ENCODE assay signal across 22 cellular contexts in the genomic region with DNA sequence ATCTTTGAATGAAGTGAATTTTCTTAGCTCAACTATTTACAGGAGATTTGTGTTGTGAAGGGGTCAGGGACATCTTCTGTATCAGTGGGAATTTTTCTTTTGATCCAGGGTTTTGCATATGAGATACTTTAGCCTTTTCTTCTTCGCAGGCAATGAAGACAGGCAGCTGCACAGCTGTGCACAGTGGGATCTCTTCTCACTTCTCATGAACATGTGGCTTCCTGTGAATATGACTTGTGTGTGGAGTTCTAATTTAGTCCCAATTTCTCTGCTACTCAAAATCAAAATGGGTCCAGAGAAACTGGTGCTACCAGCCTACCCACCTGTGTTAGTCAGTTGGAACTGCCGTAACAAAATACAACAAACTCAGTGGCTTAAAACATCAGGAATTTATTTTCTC. TPM values are rescaled to one million over a fixed set of nuclear protein-coding genes. Genes with fewer than 3 reads are reported as not detected.
DNase-seq lines count a peak whose midpoint lies in the region; ATAC-seq and TF ChIP-seq lines count a peak whose summit lies in the region.
"Had no signal": no experiment of that assay in that cellular context is flagged by ENCODE, and none has a peak within 500 bp of the region (broad histone marks: within the 10 kb centered on the region; RNA-seq: fewer than 3 reads in every experiment).

No MANE protein-coding gene starts in this region.

- peaks cover 6% of the 10 kb centered on the region; the same call in 1 of the 2 replicates for H3K4me1 ChIP-seq in IMR-90 (ENCODE audit: control insufficient read depth, insufficient read depth, low read length)
- H3K4me1 ChIP-seq in gastroesophageal sphincter = no peaks in the 10 kb centered on the region
- H3K4me1 ChIP-seq: body of pancreas, Peyer's patch had no signal

- no CpG with 5 or more reads among the region's 2 CpGs for WGBS in IMR-90 (ENCODE audit: extremely low coverage in 2 of 2, insufficient read length in 1 of 2), 2 experiments
- WGBS in gastroesophageal sphincter (ENCODE audit: low coverage in 1 of 2), 2 donors = 94 to 100% methylated on average over 2 of the region's 2 CpGs

- ATAC-seq in IMR-90 (ENCODE audit: low read depth) = no peak
- no peak for ATAC-seq in stimulated activated naive CD8-positive, alpha-beta T cell treated with anti-CD3 and anti-CD28 coated beads, Interleukin-15, amount 100 ng/mL, for 72 hours
- no peak for ATAC-seq in gastroesophageal sphincter
- ATAC-seq: body of pancreas, T-cell had no signal

- H3K4me3 Mint-ChIP-seq in dendritic cell treated with granulocyte-macrophage colony-stimulating factor and Interleukin-4, amounts not matched to agents 40 ng/mL and 50 ng/mL, for 4 days = no peak overlapping the region
- no peak overlapping the region for H3K4me3 Mint-ChIP-seq in type B pancreatic cell
- no peak overlapping the region for H3K4me3 Mint-ChIP-seq in stimulated activated naive CD8-positive, alpha-beta T cell treated with anti-CD3 and anti-CD28 coated beads, Interleukin-15, amount 100 ng/mL, for 72 hours
- H3K4me3 Mint-ChIP-seq: T-cell had no signal

- H4K91ac ChIP-seq in IMR-90 (ENCODE audit: insufficient read depth, low read depth, low read length) = no peak overlapping the region

- H3K9me3 Mint-ChIP-seq in dendritic cell treated with granulocyte-macrophage colony-stimulating factor and Interleukin-4, amounts not matched to agents 40 ng/mL and 50 ng/mL, for 4 days = no peaks in the 10 kb centered on the region
- H3K9me3 Mint-ChIP-seq in type B pancreatic cell = no peaks in the 10 kb centered on the region
- H3K9me3 Mint-ChIP-seq in stimulated activated naive CD8-positive, alpha-beta T cell treated with anti-CD3 and anti-CD28 coated beads, Interleukin-15, amount 100 ng/mL, for 72 hours = no peaks in the 10 kb centered on the region
- H3K9me3 Mint-ChIP-seq: T-cell had no signal

- no peak overlapping the region for H2BK120ac ChIP-seq in IMR-90 (ENCODE audit: low read depth, low read length)

- no peak overlapping the region for H3K23ac ChIP-seq in IMR-90 (ENCODE audit: low read depth, low read length)

- H3K56ac ChIP-seq in IMR-90 (ENCODE audit: extremely low read depth, insufficient read depth, low read length) = no peak overlapping the region

- no peak overlapping the region for H4K5ac ChIP-seq in IMR-90 (ENCODE audit: low read depth, low read length)

- peak overlapping the region; percentile 38; the same call in 1 of the 2 replicates for H2BK20ac ChIP-seq in IMR-90 (ENCODE audit: low read depth, low read length)

- no peak for TF ChIP-seq RAD21 in IMR-90 (IDR thresholded peaks at IDR 0.05; ENCODE audit: low read length)

- POLR2A ChIA-PET in IMR-90 (lab: Charles Lee; ENCODE audit: unreplicated experiment) = no interaction called here

- H3K14ac ChIP-seq in IMR-90 (replicated peaks; ENCODE audit: low read depth, low read length) = no peak overlapping the region

- TF ChIP-seq CTCF in IMR-90 (conservative IDR thresholded peaks at IDR 0.05; ENCODE audit: low read depth, low read length) (no peak), type B pancreatic cell (conservative IDR thresholded peaks at IDR 0.05) (no peak), gastroesophageal sphincter (IDR thresholded peaks at IDR 0.05) (no peak)

- H3K9me1 ChIP-seq in IMR-90 (ENCODE audit: insufficient read depth, low read length) = no peaks in the 10 kb centered on the region; the same call in 1 of the 2 replicates

- 0 out of 2 replicates have a peak overlapping the region, but pooled peaks have one; percentile 26 for H2AK5ac ChIP-seq in IMR-90 (ENCODE audit: low read depth, low read length)

- H3K4me2 ChIP-seq in IMR-90 (ENCODE audit: low read depth, low read length) = no peak overlapping the region
- H3K4me2 ChIP-seq: hepatocyte had no signal

- H4K20me1 ChIP-seq in IMR-90 (ENCODE audit: insufficient read depth, low read length) = no peaks in the 10 kb centered on the region

- peak; percentile 17 for DNase-seq in activated CD8-positive, alpha-beta memory T cell treated with anti-CD3 and anti-CD28 coated beads for 24 hours
- DNase-seq in activated CD8-positive, alpha-beta memory T cell treated with anti-CD3 and anti-CD28 coated beads, Interleukin-2, amount 50 U/mL, for 4 hours = no peak
- DNase-seq in IMR-90 = no peak
- no peak for DNase-seq in type B pancreatic cell (ENCODE audit: extremely low spot score, unreplicated experiment)
- DNase-seq in stimulated activated naive CD8-positive, alpha-beta T cell treated with anti-CD3 and anti-CD28 coated beads, Interleukin-15, amount 100 ng/mL, for 72 hours = no peak
- DNase-seq: activated CD4-positive, alpha-beta T cell treated with anti-CD3 and anti-CD28 coated beads for 4 hours; activated CD8-positive, alpha-beta memory T cell treated with anti-CD3 and anti-CD28 coated beads, Interleukin-2, amount 50 U/mL, for 48 hours; activated effector memory CD4-positive, alpha-beta T cell treated with Interleukin-2 at 50 U/mL for 16 hours; body of pancreas; effector memory CD4-positive, alpha-beta T cell; EL; erythroblast; foreskin fibroblast; mesendoderm; NCI-H82; stimulated activated CD4-positive, alpha-beta T cell treated with anti-CD3 and anti-CD28 coated beads, Interleukin-1b, Interleukin-23, amount 100 ng/mL, for 48 hours; T-cell had no signal

- no peak overlapping the region for H4K8ac ChIP-seq in IMR-90 (ENCODE audit: low read depth in 2 of 2, low read length in 2 of 2)

- H3K9me3 ChIP-seq in IMR-90 (ENCODE audit: control insufficient read depth, insufficient read depth, low read length) (no peaks in the 10 kb centered on the region), gastroesophageal sphincter (no peaks in the 10 kb centered on the region)
- H3K9me3 ChIP-seq: body of pancreas, Peyer's patch had no signal

- H3K9ac ChIP-seq in IMR-90 (ENCODE audit: low read depth, low read length) = no peak overlapping the region

- no peak overlapping the region for H3K18ac ChIP-seq in IMR-90 (ENCODE audit: low read depth, low read length)

- no peaks in the 10 kb centered on the region for H3K36me3 ChIP-seq in IMR-90 (ENCODE audit: control insufficient read depth, insufficient read depth, low read length)
- no peaks in the 10 kb centered on the region for H3K36me3 ChIP-seq in gastroesophageal sphincter
- H3K36me3 ChIP-seq: Peyer's patch had no signal

- TF ChIP-seq EP300 in gastroesophageal sphincter (IDR thresholded peaks at IDR 0.05) = no peak

- H3K4ac ChIP-seq in IMR-90 (ENCODE audit: low read depth, low read length) = no peak overlapping the region

- H3K4me1 Mint-ChIP-seq in dendritic cell treated with granulocyte-macrophage colony-stimulating factor and Interleukin-4, amounts not matched to agents 40 ng/mL and 50 ng/mL, for 4 days (ENCODE audit: low read depth) = peaks cover 31% of the 10 kb centered on the region
- H3K4me1 Mint-ChIP-seq in type B pancreatic cell (ENCODE audit: unreplicated experiment) = no peaks in the 10 kb centered on the region
- H3K4me1 Mint-ChIP-seq in stimulated activated naive CD8-positive, alpha-beta T cell treated with anti-CD3 and anti-CD28 coated beads, Interleukin-15, amount 100 ng/mL, for 72 hours = no peaks in the 10 kb centered on the region

- no peak overlapping the region for H2BK5ac ChIP-seq in IMR-90 (ENCODE audit: low read depth, low read length, poor library complexity, severe bottlenecking)

- no peak overlapping the region for H2AK9ac ChIP-seq in IMR-90 (replicated peaks; ENCODE audit: low read depth, low read length, poor library complexity)

- no peak overlapping the region for H2AFZ ChIP-seq in IMR-90 (replicated peaks; ENCODE audit: low read length, poor library complexity)
- H2AFZ ChIP-seq: hepatocyte had no signal

- dilution Hi-C loops in IMR-90 (cut with HindIII; ENCODE audit: low sequenced_read_pairs, unreplicated experiment) = no loop called here

- no peak overlapping the region for H2BK15ac ChIP-seq in IMR-90 (ENCODE audit: low read depth, low read length)

- H3K27ac Mint-ChIP-seq in dendritic cell treated with granulocyte-macrophage colony-stimulating factor and Interleukin-4, amounts not matched to agents 40 ng/mL and 50 ng/mL, for 4 days = peak overlapping the region; percentile 74
- peak overlapping the region; percentile 6 for H3K27ac Mint-ChIP-seq in type B pancreatic cell
- H3K27ac Mint-ChIP-seq in stimulated activated naive CD8-positive, alpha-beta T cell treated with anti-CD3 and anti-CD28 coated beads, Interleukin-15, amount 100 ng/mL, for 72 hours = no peak overlapping the region
- H3K27ac Mint-ChIP-seq: T-cell had no signal

- H3K36me3 Mint-ChIP-seq in dendritic cell treated with granulocyte-macrophage colony-stimulating factor and Interleukin-4, amounts not matched to agents 40 ng/mL and 50 ng/mL, for 4 days (ENCODE audit: low read depth) = no peaks in the 10 kb centered on the region
- H3K36me3 Mint-ChIP-seq in type B pancreatic cell = no peaks in the 10 kb centered on the region
- H3K36me3 Mint-ChIP-seq: T-cell had no signal

- CTCF ChIA-PET in IMR-90 (lab: Yijun Ruan, JAX) = no interaction called here

- TF ChIP-seq POLR2A in IMR-90 (IDR thresholded peaks at IDR 0.05; ENCODE audit: low read depth, low read length) = no peak
- no peak for TF ChIP-seq POLR2A in gastroesophageal sphincter (IDR thresholded peaks at IDR 0.05)

- H3K27ac ChIP-seq in IMR-90 (ENCODE audit: insufficient read depth, low read length) (no peak overlapping the region), gastroesophageal sphincter (no peak overlapping the region)
- H3K27ac ChIP-seq: body of pancreas, hepatocyte had no signal

- H3K27me3 ChIP-seq in IMR-90 (ENCODE audit: control insufficient read depth, insufficient read depth, low read length) (no peaks in the 10 kb centered on the region), gastroesophageal sphincter (no peaks in the 10 kb centered on the region)
- H3K27me3 ChIP-seq: body of pancreas, hepatocyte, Peyer's patch had no signal

- no peaks in the 10 kb centered on the region for H3K79me1 ChIP-seq in IMR-90 (ENCODE audit: low read depth in 1 of 2, low read length in 2 of 2)

- in situ Hi-C loops in IMR-90 (cut with MboI; ENCODE audit: low sequenced_read_pairs) = no loop called here

- intact Hi-C loops in IMR-90 (cut with micrococcal nuclease) = no loop called here
- intact Hi-C loops in dendritic cell treated with granulocyte-macrophage colony-stimulating factor and Interleukin-4, amounts not matched to agents 40 ng/mL and 50 ng/mL, for 4 days (cut with micrococcal nuclease) = loop anchor here (5.0 kb wide), 2 partner anchors 33 to 42 kb away; no protein-coding TSS in a partner anchor

- no peak overlapping the region for H3K4me3 ChIP-seq in IMR-90 (ENCODE audit: insufficient read depth, low read depth, low read length)
- no peak overlapping the region for H3K4me3 ChIP-seq in gastroesophageal sphincter
- H3K4me3 ChIP-seq: body of pancreas, hepatocyte, Peyer's patch, skin epidermis had no signal

- BruUV-seq in IMR-90 (replicated peaks; lab: Mats Ljungman, UMichigan) = no TSS peak

- no peaks in the 10 kb centered on the region for H3K27me3 Mint-ChIP-seq in dendritic cell treated with granulocyte-macrophage colony-stimulating factor and Interleukin-4, amounts not matched to agents 40 ng/mL and 50 ng/mL, for 4 days
- no peaks in the 10 kb centered on the region for H3K27me3 Mint-ChIP-seq in type B pancreatic cell
- no peaks in the 10 kb centered on the region for H3K27me3 Mint-ChIP-seq in stimulated activated naive CD8-positive, alpha-beta T cell treated with anti-CD3 and anti-CD28 coated beads, Interleukin-15, amount 100 ng/mL, for 72 hours
- H3K27me3 Mint-ChIP-seq: T-cell had no signal

RNA-seq across cellular contexts. Expression of gene ARF6, which starts 37.8 kb away (rescaled TPM):
- total RNA-seq in IMR-90 (2012; rRNA removed) = 40.1 and 65.8 TPM in 2 replicates
- 28.8 and 32.1 TPM in 2 replicates for polyA plus RNA-seq in IMR-90 (2012; rRNA removed)
- polyA plus RNA-seq in IMR-90 (2012; cell fraction: cytosol; rRNA removed) = 22.1 and 31.2 TPM in 2 replicates
- polyA plus RNA-seq in IMR-90 (2012; cell fraction: nucleus; rRNA removed; ENCODE audit: low replicate concordance) = 16.1 and 17.6 TPM in 2 replicates
- 86.4 and 184 TPM in 2 replicates for total RNA-seq in type B pancreatic cell (ENCODE audit: low replicate concordance)
- total RNA-seq in gastroesophageal sphincter = 10 to 100 TPM; 43.1 to 59.6 (median 51.3) TPM

Comparison
In these comparisons a context has a peak if more than half of its experiments do, and no peak if none do; other contexts are left out.
1. H3K27ac Mint-ChIP-seq: peak in dendritic cell treated with granulocyte-macrophage colony-stimulating factor and Interleukin-4, amounts not matched to agents 40 ng/mL and 50 ng/mL, for 4 days (single experiment) and type B pancreatic cell (single experiment); none in stimulated activated naive CD8-positive, alpha-beta T cell treated with anti-CD3 and anti-CD28 coated beads, Interleukin-15, amount 100 ng/mL, for 72 hours (0 of 2).